Comparison of ENCODE assay signal across 8 cellular contexts in the genomic region with DNA sequence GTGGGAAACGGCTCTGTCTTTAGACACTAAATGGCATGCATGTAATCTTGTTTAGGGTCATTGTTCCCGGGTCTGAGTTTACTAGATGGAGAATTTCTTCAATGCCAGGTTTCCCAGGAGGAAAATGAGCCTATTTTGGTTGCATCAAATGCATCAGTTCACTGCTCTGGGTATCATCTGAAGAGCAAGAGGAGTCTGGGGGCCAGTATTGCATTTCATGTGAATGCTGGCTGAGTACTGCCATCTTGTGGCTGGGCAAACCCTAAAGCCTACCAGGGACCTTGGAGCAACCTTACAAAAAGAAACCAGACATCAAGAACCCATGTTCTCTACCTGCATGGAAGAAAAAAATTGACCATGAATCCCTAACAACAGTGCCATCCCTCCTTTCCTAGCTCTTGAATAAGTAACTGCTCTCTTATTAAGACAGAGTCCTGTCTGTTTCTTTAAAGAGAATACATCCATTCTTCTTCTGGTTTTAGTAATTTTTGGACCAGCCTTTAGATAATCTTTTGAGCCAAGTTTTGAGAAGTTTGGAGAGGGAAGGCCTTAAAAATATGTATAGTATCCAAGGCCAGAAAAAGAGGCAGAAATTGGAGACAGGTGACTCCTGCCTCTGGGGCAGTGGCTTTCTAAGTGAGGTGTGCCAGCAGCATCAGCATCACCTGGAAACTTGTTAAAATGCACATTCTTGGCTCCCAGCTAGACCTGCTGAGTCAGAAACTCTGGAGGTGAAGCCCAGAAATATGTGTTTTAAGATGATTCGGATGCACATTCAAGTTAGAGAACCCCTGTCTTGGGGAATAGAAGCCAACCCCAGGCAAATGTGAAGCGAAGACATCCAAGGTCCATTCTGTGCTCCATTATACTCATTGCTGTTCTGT.
DNase-seq lines count a peak whose midpoint lies in the region; ATAC-seq, FAIRE-seq and TF ChIP-seq lines count a peak whose summit lies in the region.

No MANE protein-coding gene starts in this region.

- DNase-seq in EH (ENCODE audit: low read depth) (peak; percentile 32), Karpas-422 (peak; percentile 84), RWPE1 (ENCODE audit: low spot score) (peak; percentile 34), heart left ventricle (peak; percentile 33 to 61 (median 43)), small intestine (peak; percentile 46)
- peak; percentile 8 to 66 (median 33) for DNase-seq in activated naive CD4-positive, alpha-beta T cell (lab: John Stamatoyannopoulos, UW)

- TF ChIP-seq CTCF in RWPE1 (conservative IDR thresholded peaks at IDR 0.05; ENCODE audit: low read depth), result peak; percentile 40
- TF ChIP-seq CTCF in heart left ventricle (IDR thresholded peaks at IDR 0.05), result peak; percentile 50 to 79 (median 68)

- H3K36me3 ChIP-seq in Karpas-422 (ENCODE audit: insufficient read depth, low read length) (no peaks in the 10 kb centered on the region), heart left ventricle (no peaks in the 10 kb centered on the region), small intestine (ENCODE audit: control insufficient read depth in 2 of 2, insufficient read depth in 2 of 2, low read length in 2 of 2) (no peaks in the 10 kb centered on the region)

- H3K4me1 ChIP-seq in Karpas-422 (ENCODE audit: low read length), result peaks cover 3% of the 10 kb centered on the region; the same call in 1 of the 2 replicates
- H3K4me1 ChIP-seq in heart left ventricle, result peaks cover 0 to 33% (median 1%) of the 10 kb centered on the region in 12 donors
- H3K4me1 ChIP-seq in small intestine (ENCODE audit: control insufficient read depth in 2 of 2, insufficient read depth in 1 of 2, low read depth in 1 of 2, low read length in 1 of 2), result no peaks in the 10 kb centered on the region

- H3K9me2 ChIP-seq in Karpas-422 (replicated peaks; ENCODE audit: insufficient read depth, low read length), result no peaks in the 10 kb centered on the region

- WGBS in heart left ventricle, 4 donors, result 55 to 70% (median 65%) methylated on average over 4 of the region's 4 CpGs
- 55 to 63% (median 56%) methylated on average over 4 of the region's 4 CpGs for WGBS in small intestine, 3 donors

- no peaks in the 10 kb centered on the region for H3K79me2 ChIP-seq in Karpas-422 (ENCODE audit: low read length)

- H3K27me3 ChIP-seq in Karpas-422 (ENCODE audit: low read length) (no peaks in the 10 kb centered on the region), heart left ventricle (no peaks in the 10 kb centered on the region), small intestine (ENCODE audit: control insufficient read depth in 2 of 2, insufficient read depth in 2 of 2, low read length in 2 of 2) (no peaks in the 10 kb centered on the region)

- no peak overlapping the region for H3K9ac ChIP-seq in Karpas-422 (ENCODE audit: low read length)

- ATAC-seq in heart left ventricle (peak; percentile 63 to 80 (median 76)), HG02798 (IDR thresholded peaks at IDR 0.05; ENCODE audit: poor library complexity, unreplicated experiment) (no peak), HG03469 (IDR thresholded peaks at IDR 0.05; ENCODE audit: unreplicated experiment) (no peak)

- no peaks in the 10 kb centered on the region for H4K20me1 ChIP-seq in Karpas-422 (ENCODE audit: insufficient read depth, low read depth, low read length)

- H2AFZ ChIP-seq in Karpas-422 (ENCODE audit: low read length), result no peak overlapping the region

- FAIRE-seq in small intestine (lab: Jason Lieb, UNC), result no peak

- no peak overlapping the region for H3K4me2 ChIP-seq in Karpas-422 (ENCODE audit: low read depth, low read length, poor library complexity, severe bottlenecking)

- CTCF ChIA-PET in RWPE1 (lab: Yijun Ruan, JAX), result no interaction called here

- H3K9me3 ChIP-seq in Karpas-422 (ENCODE audit: low read length) (no peaks in the 10 kb centered on the region), heart left ventricle (no peaks in the 10 kb centered on the region), small intestine (ENCODE audit: control insufficient read depth, low read depth) (no peaks in the 10 kb centered on the region)

- POLR2A ChIA-PET in RWPE1 (lab: Yijun Ruan, JAX; ENCODE audit: low non-redundant PET), result no interaction called here

- intact Hi-C loops in heart left ventricle (cut with DNase I), result loop anchor here in 8 of 10 donors (1.0 to 10.0 kb wide), 8 partner anchors 262 to 464 kb away; partner anchors contain the start of gene CXCR4 (in 2 of the 8)

- H3K27ac ChIP-seq in Karpas-422 (ENCODE audit: low read length), result no peak overlapping the region
- no peak overlapping the region for H3K27ac ChIP-seq in RWPE1
- no peak overlapping the region for H3K27ac ChIP-seq in heart left ventricle
- H3K27ac ChIP-seq in small intestine (ENCODE audit: low read depth in 1 of 2, low read length in 1 of 2), result no peak overlapping the region

- no peak for TF ChIP-seq POLR2A in heart left ventricle (IDR thresholded peaks at IDR 0.05)

- H3K4me3 ChIP-seq in Karpas-422 (ENCODE audit: low read length) (no peak overlapping the region), heart left ventricle (no peak overlapping the region), small intestine (ENCODE audit: low read depth in 1 of 2, low read length in 2 of 2) (no peak overlapping the region)

Comparison
In these comparisons a context has a peak if more than half of its experiments do, and no peak if none do; other contexts are left out.
1. DNase-seq: peak in every context shown above with its lines; median percentile 84 in Karpas-422; 46 in small intestine; 43 in heart left ventricle; 34 in RWPE1; 33 in activated naive CD4-positive, alpha-beta T cell; 32 in EH.
2. ATAC-seq: peak in heart left ventricle (4 of 4); none in HG02798 (single experiment) and HG03469 (single experiment).